8 cellular contexts compared by ENCODE assay signal in the genomic region with DNA sequence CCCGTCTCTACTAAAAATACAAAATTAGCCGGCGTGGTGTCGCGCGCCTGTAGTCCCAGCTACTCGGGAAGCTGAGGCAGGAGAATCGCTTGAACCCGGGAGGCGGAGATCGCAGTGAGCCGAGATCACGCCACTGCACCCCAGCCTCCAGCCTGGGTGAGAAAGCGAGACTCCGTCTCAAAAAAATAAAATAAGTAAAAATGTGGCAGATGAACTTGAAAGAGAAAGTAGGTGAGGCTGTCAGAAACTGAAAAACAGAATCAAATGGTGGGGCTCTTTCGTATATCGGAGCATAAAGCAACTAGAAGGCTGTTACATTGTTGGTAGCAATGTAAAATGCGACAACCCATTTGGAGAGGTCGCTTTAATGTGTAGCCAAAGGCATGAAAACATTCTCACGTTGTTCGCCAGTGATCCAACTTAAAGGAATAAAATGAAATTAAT. TPM values are rescaled to one million over a fixed set of nuclear protein-coding genes. Genes with fewer than 3 reads are reported as not detected.
DNase-seq lines count a peak whose midpoint lies in the region; ATAC-seq lines count a peak whose summit lies in the region.

No MANE protein-coding gene starts in this region.

- peak overlapping the region; percentile 55 to 99 (median 91) for H3K27ac ChIP-seq in skin epidermis

- peak; percentile 1 for DNase-seq in GM04504 (ENCODE audit: low read depth)
- no peak for DNase-seq in activated T-helper 1 cell treated with anti-CD3 and anti-CD28 coated beads, Interleukin-12 subunit alpha, Interleukin-12 subunit beta, Interleukin-2, Interleukin-4 antibody, amounts not matched to agents 30 ng/mL and 10 ng/mL and 1 ng/mL, durations not matched to agents 14 hours and 24 hours and 36 hours (ENCODE audit: low spot score)
- no peak for DNase-seq in glomerular visceral epithelial cell (ENCODE audit: extremely low spot score)
- no peak for DNase-seq in NK-92 treated with Interleukin-12 subunit alpha and Interleukin-12 subunit beta, amount 100 ng/mL, for 24 hours (lab: John Stamatoyannopoulos, UW)

- peak overlapping the region; percentile 90 for H3K4me3 Mint-ChIP-seq in activated T-helper 1 cell treated with anti-CD3 and anti-CD28 coated beads, Interleukin-12 subunit alpha, Interleukin-12 subunit beta, Interleukin-2, Interleukin-4 antibody, amounts not matched to agents 30 ng/mL and 10 ng/mL and 1 ng/mL, durations not matched to agents 14 hours and 24 hours and 36 hours

- H3K4me1 Mint-ChIP-seq in activated T-helper 1 cell treated with anti-CD3 and anti-CD28 coated beads, Interleukin-12 subunit alpha, Interleukin-12 subunit beta, Interleukin-2, Interleukin-4 antibody, amounts not matched to agents 30 ng/mL and 10 ng/mL and 1 ng/mL, durations not matched to agents 14 hours and 24 hours and 36 hours (ENCODE audit: low read depth) = peaks cover 43% of the 10 kb centered on the region

- peaks cover 23% of the 10 kb centered on the region for H3K9me3 Mint-ChIP-seq in activated T-helper 1 cell treated with anti-CD3 and anti-CD28 coated beads, Interleukin-12 subunit alpha, Interleukin-12 subunit beta, Interleukin-2, Interleukin-4 antibody, amounts not matched to agents 30 ng/mL and 10 ng/mL and 1 ng/mL, durations not matched to agents 14 hours and 24 hours and 36 hours

- intact Hi-C loops in activated T-helper 1 cell treated with anti-CD3 and anti-CD28 coated beads, Interleukin-12 subunit alpha, Interleukin-12 subunit beta, Interleukin-2, Interleukin-4 antibody, amounts not matched to agents 30 ng/mL and 10 ng/mL and 1 ng/mL, durations not matched to agents 14 hours and 24 hours and 36 hours (cut with micrococcal nuclease) = loop anchor here (1.0 to 10.0 kb wide), 4 partner anchors 135 to 1012 kb away; a partner anchor contains a TSS

- H3K27me3 Mint-ChIP-seq in activated T-helper 1 cell treated with anti-CD3 and anti-CD28 coated beads, Interleukin-12 subunit alpha, Interleukin-12 subunit beta, Interleukin-2, Interleukin-4 antibody, amounts not matched to agents 30 ng/mL and 10 ng/mL and 1 ng/mL, durations not matched to agents 14 hours and 24 hours and 36 hours (ENCODE audit: insufficient read depth) = no peaks in the 10 kb centered on the region

- peak overlapping the region; percentile 93 for H3K27ac Mint-ChIP-seq in activated T-helper 1 cell treated with anti-CD3 and anti-CD28 coated beads, Interleukin-12 subunit alpha, Interleukin-12 subunit beta, Interleukin-2, Interleukin-4 antibody, amounts not matched to agents 30 ng/mL and 10 ng/mL and 1 ng/mL, durations not matched to agents 14 hours and 24 hours and 36 hours

- peaks cover 33% of the 10 kb centered on the region for H3K36me3 Mint-ChIP-seq in activated T-helper 1 cell treated with anti-CD3 and anti-CD28 coated beads, Interleukin-12 subunit alpha, Interleukin-12 subunit beta, Interleukin-2, Interleukin-4 antibody, amounts not matched to agents 30 ng/mL and 10 ng/mL and 1 ng/mL, durations not matched to agents 14 hours and 24 hours and 36 hours (ENCODE audit: low read depth)

- H3K4me3 ChIP-seq in iPS-11a (ENCODE audit: low read depth, low read length) (peak overlapping the region; percentile 99), skin epidermis (peak overlapping the region; percentile 44 to 89 (median 79))

- peak; percentile 6 for ATAC-seq in HG02870 (IDR thresholded peaks at IDR 0.05; ENCODE audit: unreplicated experiment)
- no peak for ATAC-seq in GM21367 (IDR thresholded peaks at IDR 0.05; ENCODE audit: unreplicated experiment)

RNA-seq across cellular contexts. Expression of a gene that starts 0.8 kb away (rescaled TPM):
- total RNA-seq in activated T-helper 1 cell treated with anti-CD3 and anti-CD28 coated beads, Interleukin-12 subunit alpha, Interleukin-12 subunit beta, Interleukin-2, Interleukin-4 antibody, amounts not matched to agents 30 ng/mL and 10 ng/mL and 1 ng/mL, durations not matched to agents 14 hours and 24 hours and 36 hours = 67.2 and 67.7 TPM in 2 replicates

RNA-seq across cellular contexts. Expression of a gene that starts 35.2 kb away (rescaled TPM):
- total RNA-seq in activated T-helper 1 cell treated with anti-CD3 and anti-CD28 coated beads, Interleukin-12 subunit alpha, Interleukin-12 subunit beta, Interleukin-2, Interleukin-4 antibody, amounts not matched to agents 30 ng/mL and 10 ng/mL and 1 ng/mL, durations not matched to agents 14 hours and 24 hours and 36 hours = 65.3 and 66.4 TPM in 2 replicates
